Comparison of ENCODE assay signal across 2 cellular contexts in the genomic region with DNA sequence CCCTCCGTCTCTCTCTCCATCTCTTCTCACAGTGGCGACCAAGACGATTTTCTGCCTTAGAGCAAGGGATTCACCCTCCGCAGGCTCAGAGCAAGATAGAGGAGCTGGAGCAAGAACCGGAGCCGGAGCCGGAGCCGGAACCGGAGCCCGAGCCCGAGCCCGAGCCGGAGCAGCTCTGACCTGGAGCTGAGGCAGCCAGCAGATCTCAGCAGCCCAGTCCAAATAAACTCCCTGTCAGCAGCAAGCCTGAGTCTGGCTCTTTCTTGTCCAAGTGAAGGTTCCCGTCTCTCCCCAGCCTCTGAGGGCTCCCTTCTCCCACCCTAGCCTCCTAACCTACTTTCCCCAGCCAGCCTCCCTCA.
TF ChIP-seq lines count a peak whose summit lies in the region.

No MANE protein-coding gene starts in this region.

TF ChIP-seq in endothelial cell of umbilical vein, 7 proteins besides CTCF, POLR2A, EP300 and RAD21:
- TF ChIP-seq EZH2 (IDR thresholded peaks at IDR 0.05; ENCODE audit: borderline replicate concordance, low read depth, low read length, severe bottlenecking) (no peak), POLR2AphosphoS5 (IDR thresholded peaks at IDR 0.05; ENCODE audit: insufficient read depth, low read depth, low read length) (no peak), GATA2 (IDR thresholded peaks at IDR 0.05; ENCODE audit: insufficient read depth, insufficient read length, low read depth, low read length) (no peak), FOS (IDR thresholded peaks at IDR 0.05; ENCODE audit: borderline replicate concordance, insufficient read depth, low read length) (no peak), JUN (IDR thresholded peaks at IDR 0.05; ENCODE audit: borderline replicate concordance, insufficient read depth, insufficient read length, low read depth) (no peak), MYC (IDR thresholded peaks at IDR 0.05; ENCODE audit: low read depth, low read length) (no peak)
- TF ChIP-seq, protein P1, sequence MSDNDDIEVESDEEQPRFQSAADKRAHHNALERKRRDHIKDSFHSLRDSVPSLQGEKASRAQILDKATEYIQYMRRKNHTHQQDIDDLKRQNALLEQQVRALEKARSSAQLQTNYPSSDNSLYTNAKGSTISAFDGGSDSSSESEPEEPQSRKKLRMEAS (IDR thresholded peaks at IDR 0.05; ENCODE audit: insufficient read depth, insufficient read length), result no peak

TF ChIP-seq in neural cell, 6 proteins besides CTCF, POLR2A, EP300 and RAD21 (continued from another document):
- TF ChIP-seq, protein P2, sequence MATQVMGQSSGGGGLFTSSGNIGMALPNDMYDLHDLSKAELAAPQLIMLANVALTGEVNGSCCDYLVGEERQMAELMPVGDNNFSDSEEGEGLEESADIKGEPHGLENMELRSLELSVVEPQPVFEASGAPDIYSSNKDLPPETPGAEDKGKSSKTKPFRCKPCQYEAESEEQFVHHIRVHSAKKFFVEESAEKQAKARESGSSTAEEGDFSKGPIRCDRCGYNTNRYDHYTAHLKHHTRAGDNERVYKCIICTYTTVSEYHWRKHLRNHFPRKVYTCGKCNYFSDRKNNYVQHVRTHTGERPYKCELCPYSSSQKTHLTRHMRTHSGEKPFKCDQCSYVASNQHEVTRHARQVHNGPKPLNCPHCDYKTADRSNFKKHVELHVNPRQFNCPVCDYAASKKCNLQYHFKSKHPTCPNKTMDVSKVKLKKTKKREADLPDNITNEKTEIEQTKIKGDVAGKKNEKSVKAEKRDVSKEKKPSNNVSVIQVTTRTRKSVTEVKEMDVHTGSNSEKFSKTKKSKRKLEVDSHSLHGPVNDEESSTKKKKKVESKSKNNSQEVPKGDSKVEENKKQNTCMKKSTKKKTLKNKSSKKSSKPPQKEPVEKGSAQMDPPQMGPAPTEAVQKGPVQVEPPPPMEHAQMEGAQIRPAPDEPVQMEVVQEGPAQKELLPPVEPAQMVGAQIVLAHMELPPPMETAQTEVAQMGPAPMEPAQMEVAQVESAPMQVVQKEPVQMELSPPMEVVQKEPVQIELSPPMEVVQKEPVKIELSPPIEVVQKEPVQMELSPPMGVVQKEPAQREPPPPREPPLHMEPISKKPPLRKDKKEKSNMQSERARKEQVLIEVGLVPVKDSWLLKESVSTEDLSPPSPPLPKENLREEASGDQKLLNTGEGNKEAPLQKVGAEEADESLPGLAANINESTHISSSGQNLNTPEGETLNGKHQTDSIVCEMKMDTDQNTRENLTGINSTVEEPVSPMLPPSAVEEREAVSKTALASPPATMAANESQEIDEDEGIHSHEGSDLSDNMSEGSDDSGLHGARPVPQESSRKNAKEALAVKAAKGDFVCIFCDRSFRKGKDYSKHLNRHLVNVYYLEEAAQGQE (IDR thresholded peaks at IDR 0.05; ENCODE audit: borderline replicate concordance), result no peak
- TF ChIP-seq POLR2AphosphoS5 (IDR thresholded peaks at IDR 0.05) (no peak), SMC3 (conservative IDR thresholded peaks at IDR 0.05; ENCODE audit: poor library complexity) (no peak), MXI1 (conservative IDR thresholded peaks at IDR 0.05; ENCODE audit: poor library complexity, severe bottlenecking) (no peak), EZH2 (IDR thresholded peaks at IDR 0.05; ENCODE audit: borderline replicate concordance, insufficient read depth, low read length, poor library complexity, severe bottlenecking) (no peak)
TF ChIP-seq in neural cell: peak in this region for 0.
